8 cellular contexts compared by ENCODE assay signal in the genomic region with DNA sequence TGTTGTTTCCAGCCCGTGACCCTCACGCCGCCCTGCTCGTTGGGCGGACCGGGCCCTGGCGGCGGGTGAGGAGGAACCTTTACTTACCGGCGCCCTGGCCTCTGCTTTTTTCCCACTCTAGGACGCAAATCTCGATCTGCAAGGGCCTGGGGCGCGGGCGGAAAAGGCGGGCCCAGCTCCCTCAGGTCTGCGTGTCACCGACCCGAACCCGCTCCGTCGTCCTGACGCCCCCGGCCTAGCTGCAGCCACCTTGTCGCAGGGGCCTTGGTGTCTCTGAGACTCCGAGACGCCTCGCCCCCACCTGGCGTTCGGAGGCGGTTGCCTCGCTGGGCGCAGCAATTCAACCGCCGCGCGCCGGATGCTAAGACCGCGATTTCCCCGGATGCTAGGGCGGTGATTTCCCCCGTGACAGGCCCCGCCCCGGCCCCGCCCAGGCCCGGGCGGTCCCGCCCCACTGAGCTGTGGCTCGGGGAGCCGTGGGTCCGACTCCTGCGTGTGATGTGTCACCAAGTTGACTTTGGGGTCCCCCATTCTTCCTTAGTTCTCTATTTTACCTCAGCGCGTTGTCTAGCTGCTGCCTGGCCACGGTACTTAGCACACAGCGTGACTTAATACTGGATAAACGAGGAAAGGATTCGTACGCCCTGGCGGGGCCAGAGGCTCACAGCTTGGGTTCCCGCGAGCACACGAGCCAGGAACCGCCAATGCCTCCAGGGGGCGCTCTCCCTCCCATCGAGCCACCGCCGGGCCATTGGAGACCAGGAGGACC. TPM values are rescaled to one million over a fixed set of nuclear protein-coding genes. Genes with fewer than 3 reads are reported as not detected.
DNase-seq lines count a peak whose midpoint lies in the region; ATAC-seq and TF ChIP-seq lines count a peak whose summit lies in the region.

A gene (minus strand): TSS at position 371 of the 769 bp plus-strand sequence. CDS start 18,196 bp downstream, outside the sequence.

- no peaks in the 10 kb centered on the region for H3K36me3 ChIP-seq in effector memory CD4-positive, alpha-beta T cell (ENCODE audit: control insufficient read depth, insufficient read depth, low read length)
- no peaks in the 10 kb centered on the region for H3K36me3 ChIP-seq in mesenchymal stem cell (ENCODE audit: control insufficient read depth in 1 of 2, insufficient read depth in 2 of 2, low read depth in 1 of 2, low read length in 2 of 2)

- H3K27ac ChIP-seq in effector memory CD4-positive, alpha-beta T cell (ENCODE audit: insufficient read depth, low read length, poor library complexity, severe bottlenecking), result peak within 1 kb of the TSS; percentile 80
- peak within 1 kb of the TSS; percentile 59 for H3K27ac ChIP-seq in mesenchymal stem cell (ENCODE audit: low read length, poor library complexity, severe bottlenecking)

- H3K4me3 Mint-ChIP-seq in activated CD8-positive, alpha-beta T cell treated with anti-CD3 and anti-CD28 coated beads for 36 hours, result peak within 1 kb of the TSS; percentile 83

- no peaks in the 10 kb centered on the region for H3K27me3 ChIP-seq in effector memory CD4-positive, alpha-beta T cell (replicated peaks; ENCODE audit: control insufficient read depth, insufficient read depth, low read length, poor library complexity, severe bottlenecking)
- H3K27me3 ChIP-seq in mesenchymal stem cell (ENCODE audit: control insufficient read depth in 1 of 2, insufficient read depth in 1 of 2, low read length in 2 of 2), result peaks cover 0 to 3% of the 10 kb centered on the region in 2 experiments

- H3K9me3 ChIP-seq in effector memory CD4-positive, alpha-beta T cell (ENCODE audit: control insufficient read depth, low read length), result no peaks in the 10 kb centered on the region
- H3K9me3 ChIP-seq in mesenchymal stem cell (ENCODE audit: control insufficient read depth, low read length), result no peaks in the 10 kb centered on the region

- peak within 1 kb of the TSS; percentile 97 for H4K91ac ChIP-seq in mesenchymal stem cell (ENCODE audit: low read length)

- peak within 1 kb of the TSS; percentile 82 for H2BK120ac ChIP-seq in mesenchymal stem cell (ENCODE audit: low read depth, low read length)

- TF ChIP-seq CTCF in activated CD8-positive, alpha-beta T cell treated with anti-CD3 and anti-CD28 coated beads for 36 hours (IDR thresholded peaks at IDR 0.05), result peak; percentile 97

- CTCF ChIA-PET in activated CD8-positive, alpha-beta T cell treated with anti-CD3 and anti-CD28 coated beads for 36 hours (lab: Charles Lee), result interaction anchor here (0.6 to 4.6 kb wide), 51 partner anchors 9 to 523 kb away, joined by 3 to 79 read pairs (median 4); no protein-coding TSS in a partner anchor

- H2BK12ac ChIP-seq in mesenchymal stem cell (ENCODE audit: low read length in 2 of 2), result peak within 1 kb of the TSS in 1 of 2 experiments; percentile 50

- H4K8ac ChIP-seq in mesenchymal stem cell (ENCODE audit: low read length), result peak within 1 kb of the TSS; percentile 98

- peak within 1 kb of the TSS; percentile 97 for H3K27ac Mint-ChIP-seq in activated CD8-positive, alpha-beta T cell treated with anti-CD3 and anti-CD28 coated beads for 36 hours

- peaks cover 19% of the 10 kb centered on the region for H3K4me1 Mint-ChIP-seq in activated CD8-positive, alpha-beta T cell treated with anti-CD3 and anti-CD28 coated beads for 36 hours (ENCODE audit: low read depth)

- peak within 1 kb of the TSS; percentile 99 for H2AFZ ChIP-seq in mesenchymal stem cell (ENCODE audit: low read depth, low read length)

- H3K4me1 ChIP-seq in effector memory CD4-positive, alpha-beta T cell (ENCODE audit: control insufficient read depth, insufficient read depth, low read length, poor library complexity, severe bottlenecking), result peaks cover 6% of the 10 kb centered on the region
- H3K4me1 ChIP-seq in mesenchymal stem cell (ENCODE audit: control insufficient read depth, insufficient read depth, low read depth, low read length), result peaks cover 6% of the 10 kb centered on the region

- H3K9me3 Mint-ChIP-seq in activated CD8-positive, alpha-beta T cell treated with anti-CD3 and anti-CD28 coated beads for 36 hours, result peaks cover 14% of the 10 kb centered on the region

- H3K14ac ChIP-seq in mesenchymal stem cell (ENCODE audit: low read length in 2 of 2), result peak within 1 kb of the TSS; percentile 86 to 94

- no peak within 1 kb of the TSS for H2BK5ac ChIP-seq in mesenchymal stem cell (ENCODE audit: low read depth, low read length, poor library complexity, severe bottlenecking)

- H3K9ac ChIP-seq in mesenchymal stem cell (ENCODE audit: low read length), result peak within 1 kb of the TSS; percentile 89

- peak; percentile 93 for DNase-seq in AG08395 (ENCODE audit: low spot score)
- peak; percentile 77 for DNase-seq in NCI-H510A (lab: John Stamatoyannopoulos, UW)
- DNase-seq in activated CD8-positive, alpha-beta T cell treated with anti-CD3 and anti-CD28 coated beads for 36 hours, result peak; percentile 96
- peak; percentile 84 to 87 (median 86) for DNase-seq in effector memory CD4-positive, alpha-beta T cell
- DNase-seq in mesenchymal stem cell, result peak; percentile 86
- peak; percentile 87 for DNase-seq in stimulated activated CD8-positive, alpha-beta memory T cell treated with anti-CD3 and anti-CD28 coated beads, Interleukin-15, amount 100 ng/mL, for 1 hour (ENCODE audit: low read depth)

- WGBS in mesenchymal stem cell, result 2% methylated on average over 69 of the region's 69 CpGs

- H3K36me3 Mint-ChIP-seq in activated CD8-positive, alpha-beta T cell treated with anti-CD3 and anti-CD28 coated beads for 36 hours (ENCODE audit: low read depth), result peaks cover 25% of the 10 kb centered on the region

- peaks cover 9% of the 10 kb centered on the region for H3K79me1 ChIP-seq in mesenchymal stem cell (replicated peaks; ENCODE audit: low read length, poor library complexity, severe bottlenecking)

- POLR2A ChIA-PET in activated CD8-positive, alpha-beta T cell treated with anti-CD3 and anti-CD28 coated beads for 36 hours (lab: Charles Lee), result interaction anchor here (0.8 to 3.1 kb wide), 13 partner anchors 9 to 356 kb away, joined by 3 to 17 read pairs (median 4); a partner anchor contains a TSS

- ATAC-seq in GM18858 (IDR thresholded peaks at IDR 0.05; ENCODE audit: unreplicated experiment), result peak; percentile 89
- ATAC-seq in HG03066 (IDR thresholded peaks at IDR 0.05; ENCODE audit: low read depth, unreplicated experiment), result peak; percentile 99
- ATAC-seq in activated CD8-positive, alpha-beta T cell treated with anti-CD3 and anti-CD28 coated beads for 36 hours, result peak; percentile 96

- H3K23ac ChIP-seq in mesenchymal stem cell (ENCODE audit: low read length in 2 of 2), result peak within 1 kb of the TSS in 1 of 2 experiments; percentile 70

- H3K4ac ChIP-seq in mesenchymal stem cell (ENCODE audit: low read depth in 1 of 2, low read length in 2 of 2), result peak within 1 kb of the TSS; percentile 80 to 87

- intact Hi-C loops in activated CD8-positive, alpha-beta T cell treated with anti-CD3 and anti-CD28 coated beads for 36 hours (cut with micrococcal nuclease), result no loop called here

- no peak within 1 kb of the TSS for H2AK5ac ChIP-seq in mesenchymal stem cell (ENCODE audit: low read length, severe bottlenecking)

- no peaks in the 10 kb centered on the region for H3K27me3 Mint-ChIP-seq in activated CD8-positive, alpha-beta T cell treated with anti-CD3 and anti-CD28 coated beads for 36 hours

- H3K18ac ChIP-seq in mesenchymal stem cell (ENCODE audit: low read depth in 1 of 2, low read length in 2 of 2), result peak within 1 kb of the TSS; percentile 93 to 98

- H3K4me3 ChIP-seq in effector memory CD4-positive, alpha-beta T cell (ENCODE audit: insufficient read depth, low read depth, low read length, poor library complexity, severe bottlenecking), result peak within 1 kb of the TSS; percentile 69
- H3K4me3 ChIP-seq in mesenchymal stem cell (ENCODE audit: insufficient read depth in 1 of 2, low read depth in 1 of 2, low read length in 2 of 2), result peak within 1 kb of the TSS; percentile 83 to 87

- H3K4me2 ChIP-seq in mesenchymal stem cell (ENCODE audit: low read length, poor library complexity, severe bottlenecking), result peak within 1 kb of the TSS; percentile 95

- peak within 1 kb of the TSS; percentile 89 for H2BK15ac ChIP-seq in mesenchymal stem cell (ENCODE audit: low read depth, poor library complexity, severe bottlenecking)

RNA-seq across cellular contexts. Expression of the gene that starts here (rescaled TPM):
- 10 to 100 TPM; 12.1 to 16.2 TPM for total RNA-seq in activated CD8-positive, alpha-beta T cell treated with anti-CD3 and anti-CD28 coated beads for 36 hours
- 14.9 TPM for polyA plus RNA-seq in mesenchymal stem cell (2013, experiment 1 of 2)
- 16.4 TPM for polyA plus RNA-seq in mesenchymal stem cell (2013, experiment 2 of 2)

Comparison
In these comparisons a context has a peak if more than half of its experiments do, and no peak if none do; other contexts are left out.
1. Peak in every context shown above with its lines: DNase-seq, ATAC-seq, H3K4me3 ChIP-seq and H3K27ac ChIP-seq.